ENCODE assay signal across 11 cellular contexts in the genomic region with DNA sequence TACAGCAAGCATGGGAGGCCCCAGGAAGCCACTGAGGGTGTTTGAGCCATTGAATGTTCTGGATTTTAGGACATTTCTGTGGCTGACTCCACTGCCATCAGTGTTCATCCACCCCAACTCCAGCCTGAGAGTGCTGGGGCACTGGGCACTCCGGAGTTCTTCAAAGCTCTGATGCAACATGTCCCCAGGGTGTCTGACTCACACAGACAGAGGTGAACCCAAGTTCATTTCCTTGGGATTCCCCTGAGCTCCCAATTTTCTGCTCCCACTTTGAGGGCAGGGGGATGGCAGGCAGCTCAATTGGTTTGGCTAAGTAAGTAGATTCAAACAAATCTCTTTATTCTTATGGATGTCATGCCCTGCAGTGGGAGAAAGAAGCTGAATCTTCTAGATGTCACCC. TPM values are rescaled to one million over a fixed set of nuclear protein-coding genes. Genes with fewer than 3 reads are reported as not detected.
DNase-seq lines count a peak whose midpoint lies in the region; ATAC-seq and TF ChIP-seq lines count a peak whose summit lies in the region.
"Had no signal": no experiment of that assay in that cellular context is flagged by ENCODE, and none has a peak within 500 bp of the region (broad histone marks: within the 10 kb centered on the region; RNA-seq: fewer than 3 reads in every experiment).

No MANE protein-coding gene starts in this region.

- ATAC-seq in HG03354 (IDR thresholded peaks at IDR 0.05; ENCODE audit: poor library complexity, severe bottlenecking, unreplicated experiment) (no peak), HG02571 (IDR thresholded peaks at IDR 0.05; ENCODE audit: unreplicated experiment) (no peak), HG02981 (IDR thresholded peaks at IDR 0.05; ENCODE audit: unreplicated experiment) (no peak)
- no peak for ATAC-seq in activated CD4-positive, CD25-positive, alpha-beta regulatory T cell treated with anti-CD3 and anti-CD28 coated beads, Interleukin-2, amount 50 U/mL, for 24 hours

- H3K4me1 ChIP-seq in NT2/D1 (ENCODE audit: insufficient read depth, insufficient read length) (peaks cover 36% of the 10 kb centered on the region), ovary (ENCODE audit: insufficient read depth) (peaks cover 26% of the 10 kb centered on the region)

- H3K36me3 ChIP-seq in NT2/D1 (ENCODE audit: insufficient read depth, insufficient read length, low read length) (peaks cover under 1% of the 10 kb centered on the region), ovary (no peaks in the 10 kb centered on the region)

- peak overlapping the region; percentile 15 for H3K27ac ChIP-seq in epithelial cell of prostate
- peak overlapping the region in 1 of 2 donors; percentile 44 for H3K27ac ChIP-seq in ovary

- 6 to 33% (median 17%) methylated on average over 1 of the region's 1 CpG for WGBS in ovary, 3 donors

- peak overlapping the region; percentile 61 for H3K9ac ChIP-seq in NT2/D1 (ENCODE audit: insufficient read length, low read depth)

- DNase-seq in Daoy (ENCODE audit: low read depth) (peak; percentile 84), NT2/D1 (ENCODE audit: low read depth, low spot score) (no peak), epithelial cell of prostate (ENCODE audit: low read depth, low spot score) (peak; percentile 53), ovary (peak in 4 of 5 donors; percentile 51 to 85 (median 61))
- DNase-seq: activated CD4-positive, alpha-beta T cell treated with anti-CD3 and anti-CD28 coated beads for 48 hours; DMS79 treated with DMSO at 0.1 percent for 48 hours; NCI-H446 had no signal

- H3K9me3 ChIP-seq in NT2/D1 (ENCODE audit: insufficient read depth, low read length) (no peaks in the 10 kb centered on the region), ovary (no peaks in the 10 kb centered on the region)

- no peak for TF ChIP-seq EP300 in ovary (IDR thresholded peaks at IDR 0.05)

- TF ChIP-seq CTCF in ovary (IDR thresholded peaks at IDR 0.05): no peak

- intact Hi-C loops in ovary (cut with DNase I): no loop called here

- peaks cover 10% of the 10 kb centered on the region for H3K27me3 ChIP-seq in NT2/D1 (ENCODE audit: insufficient read depth, insufficient read length)
- H3K27me3 ChIP-seq in ovary: no peaks in the 10 kb centered on the region

- no peak for TF ChIP-seq POLR2A in ovary (IDR thresholded peaks at IDR 0.05)

- H3K4me3 ChIP-seq in NT2/D1 (ENCODE audit: insufficient read length, low read depth): no peak overlapping the region
- H3K4me3 ChIP-seq in ovary: no peak overlapping the region

RNA-seq across cellular contexts. Expression of a gene that starts 2.2 kb away (rescaled TPM):
- 28.3 and 30.8 TPM in 2 replicates for total RNA-seq in Daoy (2014; rRNA removed; shearing (Covaris generic))
- total RNA-seq in ovary: 1 to 10 TPM in 3 of 7 donors, under 1 TPM in 4; 0.20 to 2.8 (median 0.87) TPM
- polyA plus RNA-seq in ovary: under 1 TPM; 0.47 to 0.64 TPM

RNA-seq across cellular contexts. Expression of a gene that starts 26.9 kb away (rescaled TPM):
- total RNA-seq in Daoy (2014; rRNA removed; shearing (Covaris generic)): 0.06 and 0.29 TPM in 2 replicates
- 100 to 1,000 TPM; 108 to 314 (median 156) TPM for total RNA-seq in ovary
- polyA plus RNA-seq in ovary: 100 to 1,000 TPM in 1 of 2 donors, 10 to 100 TPM in 1; 82.4 to 150 TPM

RNA-seq across cellular contexts. Expression of a gene that starts 35.7 kb away (rescaled TPM):
- 4.9 and 5.9 TPM in 2 replicates for total RNA-seq in Daoy (2014; rRNA removed; shearing (Covaris generic))
- 10 to 100 TPM in 1 of 7 donors, 1 to 10 TPM in 3, under 1 TPM in 1, not detected in 2; 0.74 to 24.7 (median 2.7) TPM for total RNA-seq in ovary
- under 1 TPM in 1 of 2 donors, not detected in 1; 0.10 TPM for polyA plus RNA-seq in ovary

Comparison
In these comparisons a context has a peak if more than half of its experiments do, and no peak if none do; other contexts are left out.
1. RNA of a gene that starts 26.9 kb away (total RNA-seq): 108 to 314 TPM in ovary; 0.06 to 0.29 TPM in Daoy; every median in the first group is over 10 times any median in the second.